Comparison of ENCODE assay signal across 1 cellular context in the genomic region with DNA sequence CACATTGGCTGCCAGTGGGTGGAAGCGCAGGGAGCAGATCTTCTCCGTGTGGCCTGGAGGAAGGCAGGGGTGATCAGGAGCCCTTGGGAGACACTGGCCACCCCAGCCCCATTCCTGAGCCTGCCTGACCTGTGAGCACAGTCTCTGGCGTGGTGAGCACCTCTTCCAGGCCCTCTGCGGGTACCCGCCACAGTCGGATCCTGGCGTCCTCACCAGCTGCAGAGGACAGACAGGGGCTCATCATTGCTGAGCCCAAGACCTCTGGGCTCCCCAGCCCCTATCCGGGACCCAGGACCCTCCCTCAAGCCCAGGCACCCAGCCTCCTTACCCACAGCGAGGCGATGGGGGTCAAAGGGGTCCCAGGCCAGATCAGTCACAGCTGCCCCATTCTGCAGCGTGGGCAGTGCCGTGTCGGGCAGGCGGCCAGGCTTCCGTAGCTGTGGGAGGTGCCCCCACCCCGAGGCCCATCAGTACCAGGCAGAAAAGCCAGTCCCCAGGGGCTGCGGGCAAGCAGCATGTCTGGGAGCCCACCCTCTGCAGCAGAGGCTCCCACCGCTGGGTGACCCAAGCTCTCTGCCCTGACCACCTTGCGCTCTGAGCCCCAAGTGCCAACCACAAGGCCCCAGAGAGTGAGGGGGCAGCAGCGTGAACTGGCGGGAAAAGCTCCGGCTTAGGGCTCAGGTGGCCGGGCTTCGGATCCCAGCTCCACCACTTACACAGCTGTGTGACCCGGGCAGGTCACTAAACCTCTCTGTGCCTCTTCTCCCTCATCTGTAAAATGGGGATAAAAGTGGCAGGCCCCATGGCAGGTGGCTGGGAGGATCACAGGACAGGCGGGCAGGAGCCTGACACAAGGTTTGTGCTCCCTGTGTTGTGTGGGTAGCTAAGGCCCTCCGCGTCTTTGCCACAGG.
A peak's percentile ranks its signal among the peaks of the same experiment; 100 is the strongest.
TF ChIP-seq lines count a peak whose summit lies in the region.

No MANE protein-coding gene starts in this region.

TF ChIP-seq in HepG2, 621 proteins besides CTCF, POLR2A, EP300 and RAD21:
- TF ChIP-seq ZNF768 (CRISPR knock-in tag; IDR thresholded peaks at IDR 0.05): peak; percentile 97
- no peak for TF ChIP-seq CAMTA2 (CRISPR knock-in tag; IDR thresholded peaks at IDR 0.05; ENCODE audit: borderline replicate concordance)
- 0 out of 2 replicates have a peak, but pooled peaks have one; percentile 46 for TF ChIP-seq NFE2L1 (CRISPR knock-in tag; IDR thresholded peaks at IDR 0.05; ENCODE audit: borderline replicate concordance)
- TF ChIP-seq MEIS1 (CRISPR knock-in tag; IDR thresholded peaks at IDR 0.05; ENCODE audit: borderline replicate concordance): no peak
- TF ChIP-seq JUND (CRISPR knock-in tag; IDR thresholded peaks at IDR 0.05): no peak
- no peak for TF ChIP-seq ESRRA (CRISPR knock-in tag; IDR thresholded peaks at IDR 0.05; ENCODE audit: low read depth)
- no peak for TF ChIP-seq XRCC5 (optimal IDR thresholded peaks at IDR 0.05; ENCODE audit: low read length)
- TF ChIP-seq YEATS4 (CRISPR knock-in tag; IDR thresholded peaks at IDR 0.05; ENCODE audit: borderline replicate concordance): no peak
- TF ChIP-seq ZNF629 (CRISPR knock-in tag; conservative IDR thresholded peaks at IDR 0.05): peak; percentile 46; the same call in 1 of the 2 replicates
- no peak for TF ChIP-seq KLF13 (CRISPR knock-in tag; IDR thresholded peaks at IDR 0.05)
- no peak for TF ChIP-seq EEA1 (CRISPR knock-in tag; IDR thresholded peaks at IDR 0.05; ENCODE audit: borderline replicate concordance)
- TF ChIP-seq POLR2G (IDR thresholded peaks at IDR 0.05; ENCODE audit: low read depth, low read length): no peak
- TF ChIP-seq, protein P1, sequence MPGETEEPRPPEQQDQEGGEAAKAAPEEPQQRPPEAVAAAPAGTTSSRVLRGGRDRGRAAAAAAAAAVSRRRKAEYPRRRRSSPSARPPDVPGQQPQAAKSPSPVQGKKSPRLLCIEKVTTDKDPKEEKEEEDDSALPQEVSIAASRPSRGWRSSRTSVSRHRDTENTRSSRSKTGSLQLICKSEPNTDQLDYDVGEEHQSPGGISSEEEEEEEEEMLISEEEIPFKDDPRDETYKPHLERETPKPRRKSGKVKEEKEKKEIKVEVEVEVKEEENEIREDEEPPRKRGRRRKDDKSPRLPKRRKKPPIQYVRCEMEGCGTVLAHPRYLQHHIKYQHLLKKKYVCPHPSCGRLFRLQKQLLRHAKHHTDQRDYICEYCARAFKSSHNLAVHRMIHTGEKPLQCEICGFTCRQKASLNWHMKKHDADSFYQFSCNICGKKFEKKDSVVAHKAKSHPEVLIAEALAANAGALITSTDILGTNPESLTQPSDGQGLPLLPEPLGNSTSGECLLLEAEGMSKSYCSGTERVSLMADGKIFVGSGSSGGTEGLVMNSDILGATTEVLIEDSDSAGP (CRISPR knock-in tag; IDR thresholded peaks at IDR 0.05; ENCODE audit: borderline replicate concordance): no peak
- TF ChIP-seq ZMYM3 (CRISPR knock-in tag; IDR thresholded peaks at IDR 0.05): 0 out of 2 replicates have a peak, but pooled peaks have one; percentile 36
